Comparison of ENCODE assay signal across 8 cellular contexts in the genomic region with DNA sequence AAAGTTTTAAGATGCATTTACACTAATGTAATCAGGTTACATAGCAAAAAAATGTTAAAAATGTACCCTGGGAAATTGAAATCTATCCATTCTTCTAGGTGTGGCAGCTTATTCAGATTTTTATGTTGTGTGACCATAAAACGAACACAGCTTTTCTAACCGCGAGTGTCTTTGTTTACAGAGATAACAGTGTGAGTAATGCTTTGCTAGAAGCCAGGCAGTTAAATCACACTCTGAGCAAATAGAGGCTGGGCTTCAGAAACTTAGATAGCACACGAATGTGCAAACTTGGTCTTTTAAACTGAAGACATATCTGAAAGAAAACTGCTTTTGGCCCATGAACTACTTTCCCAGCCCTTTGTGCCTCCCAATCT.
A peak's percentile ranks its signal among the peaks of the same experiment; 100 is the strongest.
DNase-seq lines count a peak whose midpoint lies in the region; ATAC-seq and TF ChIP-seq lines count a peak whose summit lies in the region.

No MANE protein-coding gene starts in this region.

- peaks cover 30% of the 10 kb centered on the region for H3K36me3 Mint-ChIP-seq in activated CD8-positive, alpha-beta T cell treated with anti-CD3 and anti-CD28 coated beads, Interleukin-2, amount 10 ng/mL, durations not matched to agents 7 days and 5 days (ENCODE audit: low read depth)

- no peaks in the 10 kb centered on the region for H3K36me3 ChIP-seq in BJ (ENCODE audit: control insufficient read depth, insufficient read depth, low read length)
- H3K36me3 ChIP-seq in left ventricle myocardium inferior, result no peaks in the 10 kb centered on the region
- H3K36me3 ChIP-seq in smooth muscle cell (ENCODE audit: low read depth), result no peaks in the 10 kb centered on the region

- H3K4me2 ChIP-seq in smooth muscle cell, result peak overlapping the region; percentile 68

- POLR2A ChIA-PET in BJ (lab: Charles Lee), result interaction anchor here (0.5 kb wide), 1 partner anchor 9 kb away, joined by 4 read pairs; no protein-coding TSS in a partner anchor
- POLR2A ChIA-PET in activated CD8-positive, alpha-beta T cell treated with anti-CD3 and anti-CD28 coated beads, Interleukin-2, amount 10 ng/mL, durations not matched to agents 7 days and 5 days (lab: Charles Lee), result interaction anchor here (0.6 to 9.1 kb wide), 7 partner anchors 9 to 34 kb away, joined by 3 to 258 read pairs (median 4); no protein-coding TSS in a partner anchor

- peak; percentile 77 for DNase-seq in BJ (ENCODE audit: low read depth)
- peak; percentile 83 for DNase-seq in HT-29 (ENCODE audit: low spot score)
- DNase-seq in activated CD8-positive, alpha-beta T cell treated with anti-CD3 and anti-CD28 coated beads, Interleukin-2, amount 10 ng/mL, durations not matched to agents 7 days and 5 days, result no peak
- DNase-seq in left ventricle myocardium inferior, result no peak
- DNase-seq in smooth muscle cell (lab: John Stamatoyannopoulos, UW; ENCODE audit: unreplicated experiment), result no peak
- DNase-seq in medulla oblongata (ENCODE audit: extremely low spot score), result no peak

- H3K4me1 Mint-ChIP-seq in activated CD8-positive, alpha-beta T cell treated with anti-CD3 and anti-CD28 coated beads, Interleukin-2, amount 10 ng/mL, durations not matched to agents 7 days and 5 days (ENCODE audit: low read depth), result peaks cover 92% of the 10 kb centered on the region

- CTCF ChIA-PET in BJ (lab: Yijun Ruan, JAX), result no interaction called here
- CTCF ChIA-PET in activated CD8-positive, alpha-beta T cell treated with anti-CD3 and anti-CD28 coated beads, Interleukin-2, amount 10 ng/mL, durations not matched to agents 7 days and 5 days (lab: Charles Lee), result interaction anchor here (1.0 to 8.8 kb wide), 7 partner anchors 8 to 94 kb away, joined by 3 to 116 read pairs (median 5); no protein-coding TSS in a partner anchor

- peak overlapping the region; percentile 75 for H3K27ac ChIP-seq in left ventricle myocardium inferior (replicated peaks)
- peak overlapping the region; percentile 91 for H3K27ac ChIP-seq in smooth muscle cell (ENCODE audit: low read depth)

- peaks cover 33% of the 10 kb centered on the region for H3F3A ChIP-seq in smooth muscle cell (ENCODE audit: low read depth)

- WGBS in smooth muscle cell (ENCODE audit: low lambda C conversion rate), result 0% methylated on average over 4 of the region's 4 CpGs

- intact Hi-C loops in left ventricle myocardium inferior (cut with micrococcal nuclease), result no loop called here

- H3K9ac ChIP-seq in smooth muscle cell (ENCODE audit: low read depth), result peak overlapping the region; percentile 68

- no peaks in the 10 kb centered on the region for H3K27me3 Mint-ChIP-seq in activated CD8-positive, alpha-beta T cell treated with anti-CD3 and anti-CD28 coated beads, Interleukin-2, amount 10 ng/mL, durations not matched to agents 7 days and 5 days (ENCODE audit: low read depth)

- H3K4me1 ChIP-seq in left ventricle myocardium inferior (peaks cover 98% of the 10 kb centered on the region), smooth muscle cell (ENCODE audit: low read depth) (peaks cover 59% of the 10 kb centered on the region)

- peak; percentile 37 for ATAC-seq in activated CD8-positive, alpha-beta T cell treated with anti-CD3 and anti-CD28 coated beads, Interleukin-2, amount 10 ng/mL, durations not matched to agents 7 days and 5 days
- ATAC-seq in HG03442 (IDR thresholded peaks at IDR 0.05; ENCODE audit: unreplicated experiment), result no peak
- ATAC-seq in HG02870 (IDR thresholded peaks at IDR 0.05; ENCODE audit: unreplicated experiment), result no peak

- H2AFZ ChIP-seq in smooth muscle cell (ENCODE audit: low read depth), result no peak overlapping the region

- H3K27me3 ChIP-seq in BJ (ENCODE audit: control insufficient read depth, insufficient read depth, low read length) (no peaks in the 10 kb centered on the region), left ventricle myocardium inferior (ENCODE audit: low read depth) (no peaks in the 10 kb centered on the region), smooth muscle cell (ENCODE audit: low read depth) (no peaks in the 10 kb centered on the region)

- H3K4me3 Mint-ChIP-seq in activated CD8-positive, alpha-beta T cell treated with anti-CD3 and anti-CD28 coated beads, Interleukin-2, amount 10 ng/mL, durations not matched to agents 7 days and 5 days, result peak overlapping the region; percentile 72

- H4K20me1 ChIP-seq in smooth muscle cell (ENCODE audit: low read depth), result peaks cover 91% of the 10 kb centered on the region

- H3K79me2 ChIP-seq in smooth muscle cell (ENCODE audit: low read depth), result peaks cover 74% of the 10 kb centered on the region

- H3K9me3 Mint-ChIP-seq in activated CD8-positive, alpha-beta T cell treated with anti-CD3 and anti-CD28 coated beads, Interleukin-2, amount 10 ng/mL, durations not matched to agents 7 days and 5 days (ENCODE audit: insufficient read depth), result no peaks in the 10 kb centered on the region

- H3K27ac Mint-ChIP-seq in activated CD8-positive, alpha-beta T cell treated with anti-CD3 and anti-CD28 coated beads, Interleukin-2, amount 10 ng/mL, durations not matched to agents 7 days and 5 days, result peak overlapping the region; percentile 84

- H3K9me3 ChIP-seq in left ventricle myocardium inferior (replicated peaks) (no peaks in the 10 kb centered on the region), smooth muscle cell (replicated peaks; ENCODE audit: low read depth) (no peaks in the 10 kb centered on the region)

- TF ChIP-seq CTCF in BJ (IDR thresholded peaks at IDR 0.05; ENCODE audit: insufficient read depth, low read depth, low read length) (no peak), left ventricle myocardium inferior (IDR thresholded peaks at IDR 0.05; ENCODE audit: borderline replicate concordance) (no peak), smooth muscle cell (IDR thresholded peaks at IDR 0.05; ENCODE audit: borderline replicate concordance, insufficient read depth, poor library complexity, severe bottlenecking) (no peak)

- H3K4me3 ChIP-seq in BJ (ENCODE audit: low read depth, low read length) (no peak overlapping the region), left ventricle myocardium inferior (peak overlapping the region; percentile 3), smooth muscle cell (peak overlapping the region; percentile 3)

Comparison
In these comparisons a context has a peak if more than half of its experiments do, and no peak if none do; other contexts are left out.
1. DNase-seq: peak in BJ (single experiment) and HT-29 (single experiment); none in activated CD8-positive, alpha-beta T cell treated with anti-CD3 and anti-CD28 coated beads, Interleukin-2, amount 10 ng/mL, durations not matched to agents 7 days and 5 days (single experiment), left ventricle myocardium inferior (single experiment), smooth muscle cell (single experiment) and medulla oblongata (single experiment).